13 cellular contexts compared by ENCODE assay signal in the genomic region with DNA sequence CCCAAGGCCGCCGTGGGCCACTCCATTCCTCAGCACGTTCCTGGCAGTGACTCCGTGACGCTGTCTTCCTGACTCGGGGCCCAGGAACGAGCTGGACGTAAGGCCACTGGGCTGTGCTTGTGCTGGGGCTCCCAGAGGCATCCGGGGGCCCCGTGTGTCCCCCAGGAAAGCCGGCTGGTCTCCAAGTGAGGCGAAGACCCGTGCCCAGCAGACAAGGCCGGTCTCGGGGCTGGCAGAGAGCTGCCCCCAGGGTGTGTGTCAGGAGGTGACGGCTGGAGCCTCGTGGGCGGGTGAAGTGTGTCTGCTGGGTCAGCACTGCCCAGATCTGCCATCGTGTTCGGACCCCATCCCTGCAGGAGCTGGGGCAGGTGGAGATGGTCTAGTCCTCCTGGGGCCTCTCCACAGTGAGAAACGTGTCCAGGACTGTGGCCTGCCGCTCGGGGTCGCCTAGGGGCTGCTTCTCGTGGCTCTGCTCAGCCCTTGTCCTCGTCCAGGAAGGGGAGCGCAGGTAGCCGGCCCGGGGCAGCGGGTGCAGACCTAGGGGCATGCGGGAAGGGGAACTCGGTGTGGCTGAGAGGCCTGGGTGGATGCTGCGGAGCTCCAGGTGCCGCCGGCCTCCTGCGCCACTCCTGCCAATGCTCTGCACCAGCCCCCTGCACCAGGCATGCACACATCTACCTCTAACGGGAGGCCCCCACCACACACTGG. TPM values are rescaled to one million over a fixed set of nuclear protein-coding genes. Genes with fewer than 3 reads are reported as not detected.
DNase-seq lines count a peak whose midpoint lies in the region; ATAC-seq and TF ChIP-seq lines count a peak whose summit lies in the region.
"Had no signal": no experiment of that assay in that cellular context is flagged by ENCODE, and none has a peak within 500 bp of the region (broad histone marks: within the 10 kb centered on the region; RNA-seq: fewer than 3 reads in every experiment).

No MANE protein-coding gene starts in this region.

- H3K4ac ChIP-seq in neuronal stem cell (ENCODE audit: low read length) = no peak overlapping the region

- H3K27me3 ChIP-seq in neuronal stem cell (ENCODE audit: control insufficient read depth in 3 of 3, insufficient read depth in 3 of 3, low read depth in 1 of 3, low read length in 3 of 3) = no peaks in the 10 kb centered on the region

- POLR2A ChIA-PET in HEK293T (lab: Yijun Ruan, JAX) = interaction anchor here (2.4 kb wide), 1 partner anchor 12 kb away, joined by 8 read pairs; no protein-coding TSS in a partner anchor

- no peak overlapping the region for H2AFZ ChIP-seq in neuronal stem cell (ENCODE audit: low read length)
- H2AFZ ChIP-seq: GM23248 had no signal

- H3K9me3 ChIP-seq in T-helper 17 cell (ENCODE audit: control insufficient read depth, low read length, poor library complexity, severe bottlenecking) (no peaks in the 10 kb centered on the region), neuronal stem cell (replicated peaks in 1 of 2; ENCODE audit: control insufficient read depth in 2 of 2, insufficient read depth in 1 of 2, low read depth in 1 of 2, low read length in 2 of 2) (no peaks in the 10 kb centered on the region)
- H3K9me3 ChIP-seq: HAP-1 had no signal

- no peak overlapping the region for H2BK12ac ChIP-seq in neuronal stem cell (ENCODE audit: low read length)

- H2BK5ac ChIP-seq in neuronal stem cell (ENCODE audit: low read length) = peak overlapping the region; percentile 24

- no peak overlapping the region for H3K4me3 Mint-ChIP-seq in T-helper 17 cell
- H3K4me3 Mint-ChIP-seq: CD4-positive, alpha-beta memory T cell had no signal

- H2AK5ac ChIP-seq in neuronal stem cell (ENCODE audit: low read depth, low read length) = no peak overlapping the region

- H3K4me1 Mint-ChIP-seq in T-helper 17 cell = peaks cover 15% of the 10 kb centered on the region

- WGBS in neuronal stem cell (ENCODE audit: extremely low coverage in 2 of 2, insufficient read length in 2 of 2, insufficient replicate concordance in 1 of 2), 2 donors = no CpG with 5 or more reads among the region's 37 CpGs

- no peak for ATAC-seq in T-helper 17 cell

- no peak overlapping the region for H3K14ac ChIP-seq in neuronal stem cell (ENCODE audit: low read length)

- no peak overlapping the region for H3K4me3 ChIP-seq in neuronal stem cell (ENCODE audit: low read length in 2 of 2)
- H3K4me3 ChIP-seq: GM23248, HAP-1 had no signal

- CTCF ChIA-PET in HEK293T (lab: Yijun Ruan, JAX) = no interaction called here

- H3K27me3 Mint-ChIP-seq in T-helper 17 cell = no peaks in the 10 kb centered on the region
- H3K27me3 Mint-ChIP-seq: CD4-positive, alpha-beta memory T cell had no signal

- no peaks in the 10 kb centered on the region for H3K36me3 ChIP-seq in neuronal stem cell (replicated peaks in 1 of 2; ENCODE audit: control insufficient read depth in 2 of 2, insufficient read depth in 2 of 2, low read length in 2 of 2)

- H3K27ac Mint-ChIP-seq in T-helper 17 cell = peak overlapping the region; percentile 34

- no peak overlapping the region for H3K27ac ChIP-seq in neuronal stem cell (replicated peaks; ENCODE audit: low read length)
- H3K27ac ChIP-seq: GM23248 had no signal

- H3K23ac ChIP-seq in neuronal stem cell (ENCODE audit: low read depth, low read length, poor library complexity) = no peak overlapping the region

- DNase-seq in GM03348 (ENCODE audit: low spot score) (peak; percentile 3), T-helper 17 cell (no peak), neuronal stem cell (ENCODE audit: low spot score) (no peak), GM13976 (ENCODE audit: low spot score) (no peak), HEK293T (ENCODE audit: extremely low spot score) (no peak), NOMO-1 treated with dmso at 0.1 percent for 144 hours (lab: John Stamatoyannopoulos, UW; ENCODE audit: unreplicated experiment) (no peak)
- DNase-seq: C1 segment of cervical spinal cord; CD4-positive, alpha-beta memory T cell; COR-L47; DMS153; DND-41; GM23248 had no signal

- no peak for TF ChIP-seq CTCF in GM13976 (IDR thresholded peaks at IDR 0.05; ENCODE audit: borderline replicate concordance, control extremely low read depth, extremely low read depth, insufficient read depth, missing control alignments)

- no peak overlapping the region for H2BK120ac ChIP-seq in neuronal stem cell (ENCODE audit: low read depth, low read length)

- H3K18ac ChIP-seq in neuronal stem cell (ENCODE audit: low read length) = peak overlapping the region; percentile 64

- H2BK15ac ChIP-seq in neuronal stem cell (ENCODE audit: low read length) = no peak overlapping the region

- peaks cover 1 to 3% of the 10 kb centered on the region in 2 donors for H3K4me1 ChIP-seq in neuronal stem cell (ENCODE audit: control insufficient read depth in 2 of 2, insufficient read depth in 1 of 2, low read depth in 1 of 2, low read length in 2 of 2)
- H3K4me1 ChIP-seq: HAP-1 had no signal

- no peak overlapping the region for H4K8ac ChIP-seq in neuronal stem cell (ENCODE audit: low read depth, low read length)

- H4K91ac ChIP-seq in neuronal stem cell (ENCODE audit: low read depth, low read length, poor library complexity) = no peak overlapping the region

- no peak overlapping the region for H3K9ac ChIP-seq in neuronal stem cell (ENCODE audit: low read depth, low read length, poor library complexity)
- H3K9ac ChIP-seq: GM23248 had no signal

- no peaks in the 10 kb centered on the region for H3K36me3 Mint-ChIP-seq in T-helper 17 cell (ENCODE audit: low read depth)
- H3K36me3 Mint-ChIP-seq: CD4-positive, alpha-beta memory T cell had no signal

- peaks cover 6% of the 10 kb centered on the region for H3K79me1 ChIP-seq in neuronal stem cell (ENCODE audit: low read depth, low read length)

- in situ Hi-C loops in GM13976 (cut with MboI; ENCODE audit: low sequenced_read_pairs, unreplicated experiment) = no loop called here

- no peak overlapping the region for H3K4me2 ChIP-seq in neuronal stem cell (ENCODE audit: insufficient read depth, low read length, poor library complexity, severe bottlenecking)

TF ChIP-seq in HEK293T, 16 proteins besides CTCF, POLR2A, EP300 and RAD21:
- no peak for TF ChIP-seq BHLHE40 (IDR thresholded peaks at IDR 0.05; ENCODE audit: borderline replicate concordance)
- no peak for TF ChIP-seq TARDBP (IDR thresholded peaks at IDR 0.05)

RNA-seq across cellular contexts. Expression of a gene that starts 13.1 kb away (rescaled TPM):
- total RNA-seq in T-helper 17 cell = under 1 TPM; 0.47 to 0.92 TPM
- polyA plus RNA-seq in neuronal stem cell (2013, experiment 1 of 2) = 35.6 TPM
- polyA plus RNA-seq in neuronal stem cell (2013, experiment 2 of 2) = 34.0 TPM

RNA-seq across cellular contexts. Expression of a gene that starts 57.6 kb away (rescaled TPM):
- 10 to 100 TPM; 32.5 to 38.3 TPM for total RNA-seq in T-helper 17 cell
- polyA plus RNA-seq in neuronal stem cell (2013, experiment 1 of 2) = 52.9 TPM
- polyA plus RNA-seq in neuronal stem cell (2013, experiment 2 of 2) = 52.2 TPM
